Comparison of ENCODE assay signal across 25 cellular contexts in genomic region chr1:44015206-44015605, GRCh38. TPM values are rescaled to one million over a fixed set of nuclear protein-coding genes. Genes with fewer than 3 reads are reported as not detected.
A peak's percentile ranks its signal among the peaks of the same experiment; 100 is the strongest.
DNase-seq lines count a peak whose midpoint lies in the region; ATAC-seq and TF ChIP-seq lines count a peak whose summit lies in the region.
"Had no signal": no experiment of that assay in that cellular context is flagged by ENCODE, and none has a peak within 500 bp of the region (broad histone marks: within the 10 kb centered on the region; RNA-seq: fewer than 3 reads in every experiment).

No MANE protein-coding gene starts in this region.

- ATAC-seq in left colon (peak; percentile 37), SK-N-SH treated with all-trans-retinoic acid at 6 μM for 48 hours (no peak; the same call in 2 of the 3 replicates), HG03460 (IDR thresholded peaks at IDR 0.05; ENCODE audit: unreplicated experiment) (no peak)
- ATAC-seq: body of pancreas; effector memory CD8-positive, alpha-beta T cell; left lung had no signal

- H3K27ac ChIP-seq in angular gyrus (ENCODE audit: low read depth, low read length) (peak overlapping the region; percentile 93), temporal lobe (ENCODE audit: low read depth, low read length) (peak overlapping the region; percentile 97)
- H3K27ac ChIP-seq: body of pancreas, left lung had no signal

- intact Hi-C loops in left colon (cut with DNase I, micrococcal nuclease) = no loop called here

- DNase-seq in epidermal melanocyte (ENCODE audit: insufficient read length, low spot score) = peak; percentile 7
- no peak for DNase-seq in left colon
- no peak for DNase-seq in T-helper 2 cell
- no peak for DNase-seq in hippocampal formation (lab: John Stamatoyannopoulos, UW)
- DNase-seq: activated CD4-positive, alpha-beta T cell treated with anti-CD3 and anti-CD28 coated beads for 48 hours; activated gamma-delta T cell; activated T-cell treated with anti-CD3 and anti-CD28 coated beads, Interleukin-2, amount 50 U/mL, for 1 hour; body of pancreas; Caco-2; DMS79; effector memory CD8-positive, alpha-beta T cell; H9; immature natural killer cell; left lung; MM.1S; naive B cell; NCI-H146; occipital lobe; SHP77 treated with DMSO at 0.1 percent for 48 hours; stimulated activated CD4-positive, alpha-beta T cell treated with anti-CD3 and anti-CD28 coated beads, Interleukin-2, amount 100 ng/mL, for 24 hours; T-helper 9 cell had no signal

TF ChIP-seq in SK-N-SH treated with all-trans-retinoic acid at 6 μM for 48 hours, 23 proteins besides CTCF, POLR2A, EP300 and RAD21:
- TF ChIP-seq GLIS3 (CRISPR knock-in tag; IDR thresholded peaks at IDR 0.05) (no peak), TSHZ2 (CRISPR knock-in tag; IDR thresholded peaks at IDR 0.05) (no peak), ZNF565 (CRISPR knock-in tag; conservative IDR thresholded peaks at IDR 0.05; ENCODE audit: low read depth) (no peak), SNAI2 (CRISPR knock-in tag; IDR thresholded peaks at IDR 0.05) (no peak), ZFP3 (CRISPR knock-in tag; IDR thresholded peaks at IDR 0.05) (no peak), BACH2 (CRISPR knock-in tag; IDR thresholded peaks at IDR 0.05; ENCODE audit: borderline replicate concordance) (no peak), ESRRG (CRISPR knock-in tag; IDR thresholded peaks at IDR 0.05) (no peak), TOX (CRISPR knock-in tag; IDR thresholded peaks at IDR 0.05; ENCODE audit: borderline replicate concordance) (no peak), PPARA (CRISPR knock-in tag; IDR thresholded peaks at IDR 0.05; ENCODE audit: borderline replicate concordance) (no peak), CREB5 (CRISPR knock-in tag; IDR thresholded peaks at IDR 0.05; ENCODE audit: low read depth) (no peak), ZNF70 (CRISPR knock-in tag; IDR thresholded peaks at IDR 0.05) (no peak), ISL1 (CRISPR knock-in tag; IDR thresholded peaks at IDR 0.05) (no peak), ZC3H10 (CRISPR knock-in tag; IDR thresholded peaks at IDR 0.05) (no peak), OSR1 (CRISPR knock-in tag; IDR thresholded peaks at IDR 0.05) (no peak), ZNF8 (CRISPR knock-in tag; IDR thresholded peaks at IDR 0.05) (no peak), TCF4 (CRISPR knock-in tag; IDR thresholded peaks at IDR 0.05; ENCODE audit: borderline replicate concordance) (no peak), ARNTL (CRISPR knock-in tag; IDR thresholded peaks at IDR 0.05; ENCODE audit: borderline replicate concordance, low read depth) (no peak), RARB (CRISPR knock-in tag; IDR thresholded peaks at IDR 0.05) (no peak)
- TF ChIP-seq, protein P1, sequence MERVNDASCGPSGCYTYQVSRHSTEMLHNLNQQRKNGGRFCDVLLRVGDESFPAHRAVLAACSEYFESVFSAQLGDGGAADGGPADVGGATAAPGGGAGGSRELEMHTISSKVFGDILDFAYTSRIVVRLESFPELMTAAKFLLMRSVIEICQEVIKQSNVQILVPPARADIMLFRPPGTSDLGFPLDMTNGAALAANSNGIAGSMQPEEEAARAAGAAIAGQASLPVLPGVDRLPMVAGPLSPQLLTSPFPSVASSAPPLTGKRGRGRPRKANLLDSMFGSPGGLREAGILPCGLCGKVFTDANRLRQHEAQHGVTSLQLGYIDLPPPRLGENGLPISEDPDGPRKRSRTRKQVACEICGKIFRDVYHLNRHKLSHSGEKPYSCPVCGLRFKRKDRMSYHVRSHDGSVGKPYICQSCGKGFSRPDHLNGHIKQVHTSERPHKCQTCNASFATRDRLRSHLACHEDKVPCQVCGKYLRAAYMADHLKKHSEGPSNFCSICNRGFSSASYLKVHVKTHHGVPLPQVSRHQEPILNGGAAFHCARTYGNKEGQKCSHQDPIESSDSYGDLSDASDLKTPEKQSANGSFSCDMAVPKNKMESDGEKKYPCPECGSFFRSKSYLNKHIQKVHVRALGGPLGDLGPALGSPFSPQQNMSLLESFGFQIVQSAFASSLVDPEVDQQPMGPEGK (CRISPR knock-in tag; IDR thresholded peaks at IDR 0.05; ENCODE audit: borderline replicate concordance) = no peak

RNA-seq across cellular contexts. Expression of gene SLC6A9, which starts 16.1 kb away (rescaled TPM):
- total RNA-seq in left colon (10 to 100 TPM; 35.3 to 42.3 TPM), temporal lobe (4.7 TPM)

RNA-seq across cellular contexts. Expression of gene CCDC24, which starts 23.8 kb away (rescaled TPM):
- total RNA-seq in left colon = 10 to 100 TPM; 22.4 to 22.6 TPM
- total RNA-seq in temporal lobe = 4.4 TPM

RNA-seq across cellular contexts. Expression of gene B4GALT2, which starts 36.2 kb away (rescaled TPM):
- total RNA-seq in left colon (10 to 100 TPM; 22.7 to 28.6 TPM), temporal lobe (50.4 TPM)

RNA-seq across cellular contexts. Expression of gene ATP6V0B, which starts 40.4 kb away (rescaled TPM):
- 100 to 1,000 TPM; 166 to 182 TPM for total RNA-seq in left colon
- total RNA-seq in temporal lobe = 102 TPM

RNA-seq across cellular contexts. Expression of gene DPH2, which starts 45.4 kb away (rescaled TPM):
- total RNA-seq in left colon (10 to 100 TPM; 17.8 to 24.7 TPM), temporal lobe (12.3 TPM)
